In the genomic region with DNA sequence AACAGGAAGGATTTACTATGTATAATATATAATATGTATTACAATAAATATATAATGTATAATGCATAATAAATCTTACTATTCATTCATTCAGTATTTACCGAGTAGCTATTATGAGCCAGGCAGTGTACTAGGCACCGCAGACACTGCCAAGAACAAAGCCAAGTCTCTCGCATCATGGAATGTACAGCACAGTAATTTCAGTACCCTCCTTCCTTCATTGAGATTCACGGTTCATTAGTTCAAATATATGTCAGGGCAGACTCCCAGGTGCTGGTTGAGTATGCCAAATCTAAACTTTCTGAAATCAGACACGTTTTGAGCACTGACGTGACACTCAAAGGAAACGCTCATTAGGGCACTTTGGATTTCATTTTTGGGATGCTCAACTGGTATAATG, we compare ENCODE assay signal across 1 cellular context.
TF ChIP-seq lines count a peak whose summit lies in the region.

No MANE protein-coding gene starts in this region.

TF ChIP-seq in GM12878, 131 proteins besides CTCF, POLR2A, EP300 and RAD21 (continued from another document):
- TF ChIP-seq PKNOX1 (IDR thresholded peaks at IDR 0.05) = peak; percentile 27; the same call in 1 of the 2 replicates
- TF ChIP-seq ETV6 (conservative IDR thresholded peaks at IDR 0.05 in 1 of 2, IDR thresholded peaks at IDR 0.05 in 1 of 2; ENCODE audit: borderline replicate concordance in 1 of 2, low read depth in 1 of 2) = no peak; a peak in 1 of 4 replicates
- no peak for TF ChIP-seq RFX5 (IDR thresholded peaks at IDR 0.05; ENCODE audit: low read depth, low read length)
- TF ChIP-seq SUZ12 (IDR thresholded peaks at IDR 0.05; ENCODE audit: unreplicated experiment) = no peak
- no peak for TF ChIP-seq ZZZ3 (IDR thresholded peaks at IDR 0.05; ENCODE audit: control insufficient read depth, insufficient read length, low read depth)
- TF ChIP-seq, protein P1, sequence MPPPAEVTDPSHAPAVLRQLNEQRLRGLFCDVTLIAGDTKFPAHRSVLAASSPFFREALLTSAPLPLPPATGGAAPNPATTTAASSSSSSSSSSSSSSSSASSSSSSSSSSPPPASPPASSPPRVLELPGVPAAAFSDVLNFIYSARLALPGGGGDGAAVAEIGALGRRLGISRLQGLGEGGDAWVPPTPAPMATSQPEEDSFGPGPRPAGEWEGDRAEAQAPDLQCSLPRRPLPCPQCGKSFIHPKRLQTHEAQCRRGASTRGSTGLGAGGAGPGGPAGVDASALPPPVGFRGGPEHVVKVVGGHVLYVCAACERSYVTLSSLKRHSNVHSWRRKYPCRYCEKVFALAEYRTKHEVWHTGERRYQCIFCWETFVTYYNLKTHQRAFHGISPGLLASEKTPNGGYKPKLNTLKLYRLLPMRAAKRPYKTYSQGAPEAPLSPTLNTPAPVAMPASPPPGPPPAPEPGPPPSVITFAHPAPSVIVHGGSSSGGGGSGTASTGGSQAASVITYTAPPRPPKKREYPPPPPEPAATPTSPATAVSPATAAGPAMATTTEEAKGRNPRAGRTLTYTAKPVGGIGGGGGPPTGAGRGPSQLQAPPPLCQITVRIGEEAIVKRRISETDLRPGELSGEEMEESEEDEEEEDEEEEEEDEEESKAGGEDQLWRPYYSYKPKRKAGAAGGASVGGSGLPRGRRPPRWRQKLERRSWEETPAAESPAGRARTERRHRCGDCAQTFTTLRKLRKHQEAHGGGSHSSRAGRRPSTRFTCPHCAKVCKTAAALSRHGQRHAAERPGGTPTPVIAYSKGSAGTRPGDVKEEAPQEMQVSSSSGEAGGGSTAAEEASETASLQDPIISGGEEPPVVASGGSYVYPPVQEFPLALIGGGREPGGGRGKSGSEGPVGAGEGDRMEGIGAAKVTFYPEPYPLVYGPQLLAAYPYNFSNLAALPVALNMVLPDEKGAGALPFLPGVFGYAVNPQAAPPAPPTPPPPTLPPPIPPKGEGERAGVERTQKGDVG (CRISPR knock-in tag; IDR thresholded peaks at IDR 0.05) = no peak
- 0 out of 2 replicates have a peak, but pooled peaks have one; percentile 16 for TF ChIP-seq DPF2 (IDR thresholded peaks at IDR 0.05)
- no peak for TF ChIP-seq CBX5 (IDR thresholded peaks at IDR 0.05; ENCODE audit: low read depth)
- no peak for TF ChIP-seq POLR2AphosphoS2 (IDR thresholded peaks at IDR 0.05; ENCODE audit: low read depth, low read length)
- no peak for TF ChIP-seq NR2F1 (conservative IDR thresholded peaks at IDR 0.05)
- TF ChIP-seq NFIC (IDR thresholded peaks at IDR 0.05; ENCODE audit: low read depth, low read length) = peak; percentile 80
- no peak for TF ChIP-seq STAT3 (IDR thresholded peaks at IDR 0.05; ENCODE audit: low read depth, low read length)
- TF ChIP-seq JUNB (IDR thresholded peaks at IDR 0.05) = peak; percentile 72
- no peak for TF ChIP-seq MTA2 (IDR thresholded peaks at IDR 0.05; ENCODE audit: low read depth)
- TF ChIP-seq SREBF1 (IDR thresholded peaks at IDR 0.05; ENCODE audit: low read length) = no peak
- no peak for TF ChIP-seq CHD1 (IDR thresholded peaks at IDR 0.05; ENCODE audit: low read depth, low read length)
- no peak for TF ChIP-seq TCF3 (IDR thresholded peaks at IDR 0.05; ENCODE audit: borderline replicate concordance, insufficient read depth, low read depth, low read length)
- TF ChIP-seq CBFB (IDR thresholded peaks at IDR 0.05; ENCODE audit: low read depth) = no peak
- no peak for TF ChIP-seq E2F8 (IDR thresholded peaks at IDR 0.05; ENCODE audit: low read depth, partially characterized antibody)
- TF ChIP-seq MEF2B (IDR thresholded peaks at IDR 0.05; ENCODE audit: partially characterized antibody, poor library complexity, severe bottlenecking) = no peak
- TF ChIP-seq, protein P2, sequence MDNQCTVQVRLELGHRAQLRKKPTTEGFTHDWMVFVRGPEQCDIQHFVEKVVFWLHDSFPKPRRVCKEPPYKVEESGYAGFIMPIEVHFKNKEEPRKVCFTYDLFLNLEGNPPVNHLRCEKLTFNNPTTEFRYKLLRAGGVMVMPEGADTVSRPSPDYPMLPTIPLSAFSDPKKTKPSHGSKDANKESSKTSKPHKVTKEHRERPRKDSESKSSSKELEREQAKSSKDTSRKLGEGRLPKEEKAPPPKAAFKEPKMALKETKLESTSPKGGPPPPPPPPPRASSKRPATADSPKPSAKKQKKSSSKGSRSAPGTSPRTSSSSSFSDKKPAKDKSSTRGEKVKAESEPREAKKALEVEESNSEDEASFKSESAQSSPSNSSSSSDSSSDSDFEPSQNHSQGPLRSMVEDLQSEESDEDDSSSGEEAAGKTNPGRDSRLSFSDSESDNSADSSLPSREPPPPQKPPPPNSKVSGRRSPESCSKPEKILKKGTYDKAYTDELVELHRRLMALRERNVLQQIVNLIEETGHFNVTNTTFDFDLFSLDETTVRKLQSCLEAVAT (IDR thresholded peaks at IDR 0.05) = no peak
- TF ChIP-seq MEF2A (IDR thresholded peaks at IDR 0.05; ENCODE audit: insufficient read depth, low read depth, low read length) = 0 out of 2 replicates have a peak, but pooled peaks have one; percentile 26
- TF ChIP-seq, protein P3, sequence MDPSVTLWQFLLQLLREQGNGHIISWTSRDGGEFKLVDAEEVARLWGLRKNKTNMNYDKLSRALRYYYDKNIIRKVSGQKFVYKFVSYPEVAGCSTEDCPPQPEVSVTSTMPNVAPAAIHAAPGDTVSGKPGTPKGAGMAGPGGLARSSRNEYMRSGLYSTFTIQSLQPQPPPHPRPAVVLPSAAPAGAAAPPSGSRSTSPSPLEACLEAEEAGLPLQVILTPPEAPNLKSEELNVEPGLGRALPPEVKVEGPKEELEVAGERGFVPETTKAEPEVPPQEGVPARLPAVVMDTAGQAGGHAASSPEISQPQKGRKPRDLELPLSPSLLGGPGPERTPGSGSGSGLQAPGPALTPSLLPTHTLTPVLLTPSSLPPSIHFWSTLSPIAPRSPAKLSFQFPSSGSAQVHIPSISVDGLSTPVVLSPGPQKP (IDR thresholded peaks at IDR 0.05; ENCODE audit: low read depth, low read length) = no peak
- TF ChIP-seq, protein P4, sequence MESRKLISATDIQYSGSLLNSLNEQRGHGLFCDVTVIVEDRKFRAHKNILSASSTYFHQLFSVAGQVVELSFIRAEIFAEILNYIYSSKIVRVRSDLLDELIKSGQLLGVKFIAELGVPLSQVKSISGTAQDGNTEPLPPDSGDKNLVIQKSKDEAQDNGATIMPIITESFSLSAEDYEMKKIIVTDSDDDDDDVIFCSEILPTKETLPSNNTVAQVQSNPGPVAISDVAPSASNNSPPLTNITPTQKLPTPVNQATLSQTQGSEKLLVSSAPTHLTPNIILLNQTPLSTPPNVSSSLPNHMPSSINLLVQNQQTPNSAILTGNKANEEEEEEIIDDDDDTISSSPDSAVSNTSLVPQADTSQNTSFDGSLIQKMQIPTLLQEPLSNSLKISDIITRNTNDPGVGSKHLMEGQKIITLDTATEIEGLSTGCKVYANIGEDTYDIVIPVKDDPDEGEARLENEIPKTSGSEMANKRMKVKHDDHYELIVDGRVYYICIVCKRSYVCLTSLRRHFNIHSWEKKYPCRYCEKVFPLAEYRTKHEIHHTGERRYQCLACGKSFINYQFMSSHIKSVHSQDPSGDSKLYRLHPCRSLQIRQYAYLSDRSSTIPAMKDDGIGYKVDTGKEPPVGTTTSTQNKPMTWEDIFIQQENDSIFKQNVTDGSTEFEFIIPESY (IDR thresholded peaks at IDR 0.05) = no peak
- no peak for TF ChIP-seq GATAD2B (conservative IDR thresholded peaks at IDR 0.05; ENCODE audit: low read depth)
- no peak for TF ChIP-seq TCF7 (IDR thresholded peaks at IDR 0.05; ENCODE audit: borderline replicate concordance)
- TF ChIP-seq ATF2 (IDR thresholded peaks at IDR 0.05; ENCODE audit: low read length) = peak; percentile 44
- TF ChIP-seq PAX5 (IDR thresholded peaks at IDR 0.05; ENCODE audit: borderline replicate concordance, low read depth, low read length) = peak; percentile 35; the same call in 1 of the 2 replicates
- TF ChIP-seq NBN (IDR thresholded peaks at IDR 0.05) = no peak
- no peak for TF ChIP-seq YY1 (IDR thresholded peaks at IDR 0.05; ENCODE audit: low read depth, low read length)
- no peak for TF ChIP-seq CHD2 (IDR thresholded peaks at IDR 0.05; ENCODE audit: borderline replicate concordance, low read depth, low read length)
TF ChIP-seq in GM12878: peak in this region for 17.
